1 cellular context compared by ENCODE assay signal in genomic region chr6:53333439-53334408, GRCh38.
TF ChIP-seq lines count a peak whose summit lies in the region.

No MANE protein-coding gene starts in this region.

TF ChIP-seq in K562, 482 proteins besides CTCF, POLR2A, EP300 and RAD21:
- no peak for TF ChIP-seq NCOA4 (IDR thresholded peaks at IDR 0.05; ENCODE audit: partially characterized antibody)
- no peak for TF ChIP-seq ELK1 (CRISPR knock-in tag; IDR thresholded peaks at IDR 0.05)
- TF ChIP-seq MBD1 (CRISPR knock-in tag; IDR thresholded peaks at IDR 0.05): no peak
- TF ChIP-seq FOXA3 (CRISPR knock-in tag; conservative IDR thresholded peaks at IDR 0.05 in 1 of 2, IDR thresholded peaks at IDR 0.05 in 1 of 2): peak in 1 of 2 experiments; percentile 75; a peak in 2 of 4 replicates
- no peak for TF ChIP-seq RBM17 (IDR thresholded peaks at IDR 0.05; ENCODE audit: borderline replicate concordance, low read depth, low read length)
- peak; percentile 69; the same call in 1 of the 2 replicates for TF ChIP-seq SPI1 (IDR thresholded peaks at IDR 0.05; ENCODE audit: borderline replicate concordance, low read depth, low read length)
